Comparison of ENCODE assay signal across 3 cellular contexts in genomic region chr7:158646766-158647474, GRCh38.
TF ChIP-seq lines count a peak whose summit lies in the region.

No MANE protein-coding gene starts in this region.

TF ChIP-seq in HEK293, 187 proteins besides CTCF, POLR2A, EP300 and RAD21:
- peak; percentile 67 for TF ChIP-seq ZFHX2 (tag by site-specific recombination; conservative IDR thresholded peaks at IDR 0.05)
- no peak for TF ChIP-seq ZBTB48 (tag by site-specific recombination; IDR thresholded peaks at IDR 0.05)
- TF ChIP-seq EGR2 (tag by site-specific recombination; IDR thresholded peaks at IDR 0.05; ENCODE audit: low read depth) = peak; percentile 75

TF ChIP-seq in WTC11, 78 proteins besides CTCF, POLR2A, EP300 and RAD21 (continued from another document):
- TF ChIP-seq ZNF532 (CRISPR knock-in tag; IDR thresholded peaks at IDR 0.05; ENCODE audit: borderline replicate concordance) (no peak), GABPB1 (CRISPR knock-in tag; IDR thresholded peaks at IDR 0.05) (no peak), JUN (CRISPR knock-in tag; IDR thresholded peaks at IDR 0.05) (no peak), CBFB (CRISPR knock-in tag; IDR thresholded peaks at IDR 0.05; ENCODE audit: low read depth) (no peak)

TF ChIP-seq in HepG2, 621 proteins besides CTCF, POLR2A, EP300 and RAD21 (continues in another document):
- no peak for TF ChIP-seq NCOA1 (CRISPR knock-in tag; IDR thresholded peaks at IDR 0.05)
- TF ChIP-seq ETV6 (CRISPR knock-in tag; conservative IDR thresholded peaks at IDR 0.05) = no peak
- 0 out of 4 replicates have a peak, but pooled peaks of 1 of the 2 experiments have one; percentile 35 for TF ChIP-seq HMGXB4 (CRISPR knock-in tag; IDR thresholded peaks at IDR 0.05; ENCODE audit: borderline replicate concordance in 1 of 2, low read depth in 1 of 2)
- TF ChIP-seq ZFP91 (CRISPR knock-in tag; IDR thresholded peaks at IDR 0.05; ENCODE audit: borderline replicate concordance) = peak; percentile 62; the same call in 1 of the 2 replicates
- no peak for TF ChIP-seq PHB2 (IDR thresholded peaks at IDR 0.05; ENCODE audit: partially characterized antibody)
- TF ChIP-seq IKZF5 (CRISPR knock-in tag; IDR thresholded peaks at IDR 0.05) = peak; percentile 44
- no peak for TF ChIP-seq HNRNPH1 (optimal IDR thresholded peaks at IDR 0.05; ENCODE audit: low read depth, low read length)
- TF ChIP-seq MAX (IDR thresholded peaks at IDR 0.05) = 0 out of 2 replicates have a peak, but pooled peaks have one; percentile 4
- TF ChIP-seq ZNF362 (CRISPR knock-in tag; IDR thresholded peaks at IDR 0.05; ENCODE audit: borderline replicate concordance) = peak; percentile 68; the same call in 1 of the 2 replicates
- TF ChIP-seq ZFP90 (CRISPR knock-in tag; IDR thresholded peaks at IDR 0.05; ENCODE audit: borderline replicate concordance) = no peak
- TF ChIP-seq SOX13 (IDR thresholded peaks at IDR 0.05) = no peak
- TF ChIP-seq SOX13 (CRISPR knock-in tag; conservative IDR thresholded peaks at IDR 0.05 in 1 of 2, IDR thresholded peaks at IDR 0.05 in 1 of 2) = peak in 1 of 2 experiments; percentile 60; a peak in 1 of 4 replicates
- peak; percentile 76 for TF ChIP-seq ARID3A (IDR thresholded peaks at IDR 0.05; ENCODE audit: low read depth, low read length)
- peak; percentile 54; the same call in 1 of the 2 replicates for TF ChIP-seq ZBTB25 (CRISPR knock-in tag; IDR thresholded peaks at IDR 0.05)
- TF ChIP-seq FOXP1 (IDR thresholded peaks at IDR 0.05) = no peak
- TF ChIP-seq FOXP1 (CRISPR knock-in tag; IDR thresholded peaks at IDR 0.05) = 0 out of 2 replicates have a peak, but pooled peaks have one; percentile 55
- peak; percentile 71; the same call in 1 of the 2 replicates for TF ChIP-seq HMG20A (CRISPR knock-in tag; IDR thresholded peaks at IDR 0.05; ENCODE audit: borderline replicate concordance)
- TF ChIP-seq NKX3-1 (CRISPR knock-in tag; IDR thresholded peaks at IDR 0.05) = no peak
- no peak for TF ChIP-seq E2F2 (CRISPR knock-in tag; IDR thresholded peaks at IDR 0.05; ENCODE audit: borderline replicate concordance)
- peak; percentile 53 for TF ChIP-seq TCF7 (IDR thresholded peaks at IDR 0.05; ENCODE audit: low read depth)
- peak; percentile 6; the same call in 1 of the 2 replicates for TF ChIP-seq ETV5 (CRISPR knock-in tag; IDR thresholded peaks at IDR 0.05; ENCODE audit: borderline replicate concordance)
- 0 out of 2 replicates have a peak, but pooled peaks have one; percentile 17 for TF ChIP-seq ERF (CRISPR knock-in tag; IDR thresholded peaks at IDR 0.05)
- no peak for TF ChIP-seq REL (CRISPR knock-in tag; conservative IDR thresholded peaks at IDR 0.05)
- TF ChIP-seq PRDM15 (CRISPR knock-in tag; IDR thresholded peaks at IDR 0.05) = peak; percentile 19; the same call in 1 of the 2 replicates
- peak; percentile 56 for TF ChIP-seq RARA (CRISPR knock-in tag; IDR thresholded peaks at IDR 0.05)
- TF ChIP-seq MED1 (CRISPR knock-in tag; IDR thresholded peaks at IDR 0.05) = peak; percentile 42; the same call in 1 of the 2 replicates
- TF ChIP-seq GATAD2A (CRISPR knock-in tag; IDR thresholded peaks at IDR 0.05) = peak; percentile 79
- TF ChIP-seq ZSCAN12 (CRISPR knock-in tag; IDR thresholded peaks at IDR 0.05) = no peak
- 0 out of 2 replicates have a peak, but pooled peaks have one; percentile 2 for TF ChIP-seq CEBPG (CRISPR knock-in tag; IDR thresholded peaks at IDR 0.05)
- TF ChIP-seq POGZ (CRISPR knock-in tag; IDR thresholded peaks at IDR 0.05) = peak; percentile 51; the same call in 1 of the 2 replicates
- 0 out of 2 replicates have a peak, but pooled peaks have one; percentile 74 for TF ChIP-seq GFI1 (CRISPR knock-in tag; IDR thresholded peaks at IDR 0.05; ENCODE audit: borderline replicate concordance)
- TF ChIP-seq SAP130 (CRISPR knock-in tag; IDR thresholded peaks at IDR 0.05; ENCODE audit: low read depth) = peak; percentile 57
- TF ChIP-seq MTF1 (CRISPR knock-in tag; IDR thresholded peaks at IDR 0.05) = no peak
- no peak for TF ChIP-seq SOX6 (IDR thresholded peaks at IDR 0.05)
- TF ChIP-seq SOX6 (CRISPR knock-in tag; IDR thresholded peaks at IDR 0.05) = peak; percentile 86
- 0 out of 2 replicates have a peak, but pooled peaks have one; percentile 29 for TF ChIP-seq BCL6 (CRISPR knock-in tag; IDR thresholded peaks at IDR 0.05)
- no peak for TF ChIP-seq NR2F2 (IDR thresholded peaks at IDR 0.05; ENCODE audit: borderline replicate concordance, low read depth)
- no peak for TF ChIP-seq E2F1 (CRISPR knock-in tag; IDR thresholded peaks at IDR 0.05)
- TF ChIP-seq THAP11 (CRISPR knock-in tag; IDR thresholded peaks at IDR 0.05) = peak; percentile 57; the same call in 1 of the 2 replicates
- peak; percentile 53; the same call in 1 of the 2 replicates for TF ChIP-seq SOX5 (CRISPR knock-in tag; IDR thresholded peaks at IDR 0.05; ENCODE audit: borderline replicate concordance)
- TF ChIP-seq KLF16 (CRISPR knock-in tag; IDR thresholded peaks at IDR 0.05) = peak in 1 of 2 experiments; percentile 53; a peak in 1 of 4 replicates
- TF ChIP-seq TCF12 (IDR thresholded peaks at IDR 0.05) = no peak
- TF ChIP-seq TCF12 (CRISPR knock-in tag; IDR thresholded peaks at IDR 0.05) = no peak
- no peak for TF ChIP-seq JDP2 (CRISPR knock-in tag; IDR thresholded peaks at IDR 0.05; ENCODE audit: borderline replicate concordance)
- TF ChIP-seq MIER3 (CRISPR knock-in tag; IDR thresholded peaks at IDR 0.05; ENCODE audit: borderline replicate concordance) = 0 out of 2 replicates have a peak, but pooled peaks have one; percentile 34
- peak; percentile 41; the same call in 1 of the 2 replicates for TF ChIP-seq ZNF501 (CRISPR knock-in tag; IDR thresholded peaks at IDR 0.05)
- TF ChIP-seq TRIM24 (CRISPR knock-in tag; IDR thresholded peaks at IDR 0.05) = no peak
